20 cellular contexts compared by ENCODE assay signal in genomic region chr12:85278598-85279448, GRCh38. TPM values are rescaled to one million over a fixed set of nuclear protein-coding genes. Genes with fewer than 3 reads are reported as not detected.
DNase-seq lines count a peak whose midpoint lies in the region; ATAC-seq, FAIRE-seq and TF ChIP-seq lines count a peak whose summit lies in the region.
"Had no signal": no experiment of that assay in that cellular context is flagged by ENCODE, and none has a peak within 500 bp of the region (broad histone marks: within the 10 kb centered on the region; RNA-seq: fewer than 3 reads in every experiment).

No MANE protein-coding gene starts in this region.

- peaks cover 88% of the 10 kb centered on the region for H3K27me3 ChIP-seq in astrocyte (ENCODE audit: insufficient read depth, low read length)
- peaks cover 57% of the 10 kb centered on the region for H3K27me3 ChIP-seq in iPS-15b (ENCODE audit: control insufficient read depth, insufficient read depth, low read length)
- peaks cover 32% of the 10 kb centered on the region for H3K27me3 ChIP-seq in neuron (ENCODE audit: insufficient read depth, low read length)
- peaks cover 97% of the 10 kb centered on the region for H3K27me3 ChIP-seq in upper lobe of right lung

- DNase-seq in GM13976 (ENCODE audit: low spot score) (peak; percentile 28), astrocyte (ENCODE audit: low read depth) (no peak), upper lobe of right lung (no peak), left lobe of liver (ENCODE audit: low spot score) (no peak)
- no peak for DNase-seq in T-helper 2 cell treated with Interferon-gamma antibody and Interleukin-4, amounts not matched to agents 5 μg/mL and 100 μg/mL, for 36 hours (ENCODE audit: low spot score)
- DNase-seq: activated CD4-positive, CD25-positive, alpha-beta regulatory T cell; activated gamma-delta T cell; anterior cingulate cortex; effector CD8-positive, alpha-beta T cell; GOT3; immature natural killer cell; NCI-H2029; NCI-H69; stimulated activated CD4-positive, alpha-beta T cell treated with anti-CD3 and anti-CD28 coated beads, Interleukin-1b, Interleukin-23, amount 100 ng/mL, for 48 hours had no signal

- H3K9me3 Mint-ChIP-seq in astrocyte (ENCODE audit: unreplicated experiment), result peaks cover 9% of the 10 kb centered on the region
- H3K9me3 Mint-ChIP-seq in T-helper 2 cell treated with Interferon-gamma antibody and Interleukin-4, amounts not matched to agents 5 μg/mL and 100 μg/mL, for 36 hours, result no peaks in the 10 kb centered on the region

- no peaks in the 10 kb centered on the region for H3K36me3 ChIP-seq in astrocyte (ENCODE audit: insufficient read depth, low read length)
- H3K36me3 ChIP-seq in iPS-15b (ENCODE audit: control insufficient read depth, insufficient read depth, low read length), result no peaks in the 10 kb centered on the region
- H3K36me3 ChIP-seq in neuron (ENCODE audit: insufficient read depth, low read length), result no peaks in the 10 kb centered on the region
- H3K36me3 ChIP-seq in upper lobe of right lung, result no peaks in the 10 kb centered on the region

- H3K4me3 ChIP-seq in astrocyte (ENCODE audit: insufficient read depth, low read depth, low read length) (no peak overlapping the region), iPS-15b (ENCODE audit: low read depth, low read length) (peak overlapping the region; percentile 88), neuron (ENCODE audit: low read length) (peak overlapping the region; percentile 73), upper lobe of right lung (no peak overlapping the region)

- peak overlapping the region; percentile 95 for H3K4me2 ChIP-seq in astrocyte (ENCODE audit: low read length)

- H4K20me1 ChIP-seq in astrocyte (ENCODE audit: insufficient read depth, low read length), result no peaks in the 10 kb centered on the region

- intact Hi-C loops in upper lobe of right lung (cut with DNase I), result no loop called here

- H3K9ac ChIP-seq in astrocyte (ENCODE audit: low read length) (no peak overlapping the region), iPS-15b (ENCODE audit: low read depth, low read length) (peak overlapping the region; percentile 10)

- H3K4me1 Mint-ChIP-seq in astrocyte (ENCODE audit: low read depth, unreplicated experiment), result no peaks in the 10 kb centered on the region
- peaks cover 7% of the 10 kb centered on the region for H3K4me1 Mint-ChIP-seq in T-helper 2 cell treated with Interferon-gamma antibody and Interleukin-4, amounts not matched to agents 5 μg/mL and 100 μg/mL, for 36 hours (ENCODE audit: low read depth)

- no peaks in the 10 kb centered on the region for H3K79me2 ChIP-seq in astrocyte (ENCODE audit: insufficient read depth, low read length)

- peak overlapping the region; percentile 50 for H2AFZ ChIP-seq in astrocyte (ENCODE audit: low read depth, low read length)
- H2AFZ ChIP-seq in neuron (ENCODE audit: low read depth, low read length), result peak overlapping the region; percentile 91

- in situ Hi-C loops in GM13976 (cut with MboI; ENCODE audit: low sequenced_read_pairs, unreplicated experiment), result no loop called here

- peaks cover 2% of the 10 kb centered on the region for H3K9me3 ChIP-seq in astrocyte (ENCODE audit: insufficient read depth, low read depth, low read length)
- H3K9me3 ChIP-seq in iPS-15b (ENCODE audit: control insufficient read depth, insufficient read depth, low read length), result no peaks in the 10 kb centered on the region
- H3K9me3 ChIP-seq in neuron (ENCODE audit: low read length), result no peaks in the 10 kb centered on the region
- H3K9me3 ChIP-seq in upper lobe of right lung, result no peaks in the 10 kb centered on the region

- peak overlapping the region; percentile 99 for H3K4me3 Mint-ChIP-seq in astrocyte (ENCODE audit: unreplicated experiment)
- no peak overlapping the region for H3K4me3 Mint-ChIP-seq in T-helper 2 cell treated with Interferon-gamma antibody and Interleukin-4, amounts not matched to agents 5 μg/mL and 100 μg/mL, for 36 hours
- H3K4me3 Mint-ChIP-seq: immature natural killer cell had no signal

- no peak for TF ChIP-seq CTCF in GM13976 (IDR thresholded peaks at IDR 0.05; ENCODE audit: borderline replicate concordance, control extremely low read depth, extremely low read depth, insufficient read depth, missing control alignments)
- TF ChIP-seq CTCF in astrocyte (IDR thresholded peaks at IDR 0.05; ENCODE audit: insufficient read depth, low read depth, low read length), result no peak
- no peak for TF ChIP-seq CTCF in upper lobe of right lung (IDR thresholded peaks at IDR 0.05)

- peaks cover 53% of the 10 kb centered on the region for H3K27me3 Mint-ChIP-seq in astrocyte (ENCODE audit: low read depth, unreplicated experiment)
- H3K27me3 Mint-ChIP-seq in T-helper 2 cell treated with Interferon-gamma antibody and Interleukin-4, amounts not matched to agents 5 μg/mL and 100 μg/mL, for 36 hours (ENCODE audit: low read depth), result peaks cover 70% of the 10 kb centered on the region

- peak overlapping the region; percentile 58 for H3K27ac Mint-ChIP-seq in astrocyte (ENCODE audit: unreplicated experiment)
- no peak overlapping the region for H3K27ac Mint-ChIP-seq in T-helper 2 cell treated with Interferon-gamma antibody and Interleukin-4, amounts not matched to agents 5 μg/mL and 100 μg/mL, for 36 hours
- H3K27ac Mint-ChIP-seq: immature natural killer cell had no signal

- FAIRE-seq in astrocyte (lab: Jason Lieb, UNC), result no peak
- FAIRE-seq: D721Med had no signal

- ATAC-seq in upper lobe of right lung, result no peak
- ATAC-seq in left lobe of liver, result no peak
- ATAC-seq in HG02981 (IDR thresholded peaks at IDR 0.05; ENCODE audit: unreplicated experiment), result no peak
- ATAC-seq: Panc1 had no signal

- H3K4me1 ChIP-seq in astrocyte (ENCODE audit: insufficient read depth, low read length), result peaks cover 15% of the 10 kb centered on the region
- H3K4me1 ChIP-seq in iPS-15b (ENCODE audit: control insufficient read depth, insufficient read depth, low read length), result peaks cover 2% of the 10 kb centered on the region
- H3K4me1 ChIP-seq in neuron (ENCODE audit: insufficient read depth, low read length), result peaks cover 6% of the 10 kb centered on the region
- peaks cover 11% of the 10 kb centered on the region for H3K4me1 ChIP-seq in upper lobe of right lung

- no peaks in the 10 kb centered on the region for H3K36me3 Mint-ChIP-seq in astrocyte (ENCODE audit: low read depth, unreplicated experiment)
- H3K36me3 Mint-ChIP-seq in T-helper 2 cell treated with Interferon-gamma antibody and Interleukin-4, amounts not matched to agents 5 μg/mL and 100 μg/mL, for 36 hours (ENCODE audit: low read depth), result no peaks in the 10 kb centered on the region

- no peak overlapping the region for H3K27ac ChIP-seq in astrocyte (ENCODE audit: low read depth, low read length)
- no peak overlapping the region for H3K27ac ChIP-seq in upper lobe of right lung

RNA-seq across cellular contexts. Expression of gene ALX1, which starts 1.2 kb away (rescaled TPM):
- total RNA-seq in astrocyte (1.4 and 1.9 TPM in 2 replicates), upper lobe of right lung (not detected), left lobe of liver (not detected)
- total RNA-seq: pulmonary artery endothelial cell had no signal

Comparison
In these comparisons a context has a peak if more than half of its experiments do, and no peak if none do; other contexts are left out.
1. H3K4me3 ChIP-seq: peak in iPS-15b (single experiment) and neuron (single experiment); none in astrocyte (single experiment) and upper lobe of right lung (single experiment).